In genomic region chr4:6696611-6697010, GRCh38 we compare ENCODE assay signal across 13 cellular contexts. TPM values are rescaled to one million over a fixed set of nuclear protein-coding genes. Genes with fewer than 3 reads are reported as not detected.
DNase-seq lines count a peak whose midpoint lies in the region; ATAC-seq and TF ChIP-seq lines count a peak whose summit lies in the region.
"Had no signal": no experiment of that assay in that cellular context is flagged by ENCODE, and none has a peak within 500 bp of the region (broad histone marks: within the 10 kb centered on the region; RNA-seq: fewer than 3 reads in every experiment).

No MANE protein-coding gene starts in this region.

- intact Hi-C loops in breast epithelium (cut with DNase I; ENCODE audit: low total_unique reads) = no loop called here

- no peaks in the 10 kb centered on the region for H3K9me3 ChIP-seq in breast epithelium

- ATAC-seq in HG02678 (IDR thresholded peaks at IDR 0.05; ENCODE audit: unreplicated experiment) (peak; percentile 4), HG02840 (IDR thresholded peaks at IDR 0.05; ENCODE audit: low FRiP score, unreplicated experiment) (no peak)

- H3K4me1 Mint-ChIP-seq in mesothelial cell of epicardium (peaks cover 23% of the 10 kb centered on the region), osteocyte (ENCODE audit: unreplicated experiment) (peaks cover 17% of the 10 kb centered on the region)

- H3K4me3 Mint-ChIP-seq in mesothelial cell of epicardium (no peak overlapping the region), osteocyte (ENCODE audit: unreplicated experiment) (no peak overlapping the region)

- peak overlapping the region; percentile 91 for H3K27ac ChIP-seq in 22Rv1
- H3K27ac ChIP-seq in breast epithelium = peak overlapping the region; percentile 84 to 88

- H3K36me3 Mint-ChIP-seq in mesothelial cell of epicardium (peaks cover 23% of the 10 kb centered on the region), osteocyte (ENCODE audit: unreplicated experiment) (peaks cover 7% of the 10 kb centered on the region)

- H3K27me3 Mint-ChIP-seq in mesothelial cell of epicardium (ENCODE audit: low read depth) (no peaks in the 10 kb centered on the region), osteocyte (ENCODE audit: unreplicated experiment) (no peaks in the 10 kb centered on the region)

- TF ChIP-seq CTCF in 22Rv1 (IDR thresholded peaks at IDR 0.05) (no peak), breast epithelium (IDR thresholded peaks at IDR 0.05) (no peak), mesothelial cell of epicardium (IDR thresholded peaks at IDR 0.05; ENCODE audit: unreplicated experiment) (no peak), osteocyte (IDR thresholded peaks at IDR 0.05) (no peak)

- peak overlapping the region; percentile 19 for H3K27ac Mint-ChIP-seq in mesothelial cell of epicardium
- no peak overlapping the region for H3K27ac Mint-ChIP-seq in osteocyte (ENCODE audit: unreplicated experiment)

- H3K36me3 ChIP-seq in breast epithelium = no peaks in the 10 kb centered on the region

- H3K4me1 ChIP-seq in breast epithelium = peaks cover 3 to 10% of the 10 kb centered on the region in 2 donors

- H3K27me3 ChIP-seq in breast epithelium = peaks cover 0 to 3% of the 10 kb centered on the region in 2 donors

- H3K9me3 Mint-ChIP-seq in mesothelial cell of epicardium = no peaks in the 10 kb centered on the region
- no peaks in the 10 kb centered on the region for H3K9me3 Mint-ChIP-seq in osteocyte (ENCODE audit: unreplicated experiment)

- no peak for TF ChIP-seq POLR2A in breast epithelium (IDR thresholded peaks at IDR 0.05)

- DNase-seq in breast epithelium (ENCODE audit: low spot score in 2 of 2) (no peak), mesothelial cell of epicardium (ENCODE audit: low spot score in 2 of 2, unreplicated experiment in 2 of 2) (no peak), NCI-H2081 treated with DMSO at 0.1 percent for 48 hours (lab: John Stamatoyannopoulos, UW) (no peak), cerebellar nuclear complex (lab: John Stamatoyannopoulos, UW) (no peak), osteocyte (ENCODE audit: extremely low spot score, unreplicated experiment) (no peak)
- DNase-seq: C1 segment of cervical spinal cord, MM.1S had no signal

- H3K4me3 ChIP-seq in breast epithelium = peak overlapping the region in 1 of 3 donors; percentile 0
- H3K4me3 ChIP-seq: smooth muscle cell had no signal

RNA-seq across cellular contexts. Expression of gene S100P, which starts 2.9 kb away (rescaled TPM):
- total RNA-seq in breast epithelium (under 1 TPM in 2 of 3 donors, not detected in 1; 0.29 to 0.98 TPM), mesothelial cell of epicardium (1.1 to 4.6 TPM (median 3.4 TPM) in 3 replicates), osteocyte (not detected in 2 replicates)
- total RNA-seq: astrocyte, fibroblast of lung had no signal

RNA-seq across cellular contexts. Expression of gene MRFAP1L1, which starts 13.1 kb away (rescaled TPM):
- total RNA-seq in breast epithelium (10 to 100 TPM; 48.0 to 78.0 (median 70.1) TPM), mesothelial cell of epicardium (66.9 to 68.8 TPM (median 67.9 TPM) in 3 replicates), osteocyte (58.6 and 58.8 TPM in 2 replicates)

RNA-seq across cellular contexts. Expression of gene BLOC1S4, which starts 19.4 kb away (rescaled TPM):
- total RNA-seq in breast epithelium (10 to 100 TPM; 18.9 to 23.6 (median 19.8) TPM), mesothelial cell of epicardium (17.0 to 18.1 TPM (median 18.0 TPM) in 3 replicates), osteocyte (14.9 and 16.1 TPM in 2 replicates)

RNA-seq across cellular contexts. Expression of gene MRFAP1, which starts 56.1 kb away (rescaled TPM):
- 100 to 1,000 TPM; 119 to 172 (median 142) TPM for total RNA-seq in breast epithelium
- 242 to 249 TPM (median 246 TPM) in 3 replicates for total RNA-seq in mesothelial cell of epicardium
- total RNA-seq in osteocyte = 310 and 312 TPM in 2 replicates
